In the genomic region with DNA sequence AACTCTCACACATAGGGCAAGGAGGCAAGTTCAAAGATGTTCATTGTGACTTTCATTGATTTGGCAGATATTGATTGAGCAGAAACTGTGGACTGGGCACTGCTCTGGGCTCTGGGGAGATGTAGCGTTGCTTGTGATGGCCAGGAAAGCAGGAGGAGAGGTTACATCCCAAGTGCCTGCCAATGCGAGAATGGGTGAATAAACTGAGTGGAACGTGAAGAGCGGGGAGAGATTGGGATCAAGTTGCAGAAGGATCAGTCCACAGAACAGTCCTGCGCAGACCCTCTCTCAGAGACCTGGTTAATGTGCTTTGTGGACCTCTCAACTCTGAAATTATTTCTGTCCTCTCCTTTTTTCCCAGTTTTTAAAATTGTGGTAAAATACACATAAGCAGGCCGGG, we compare ENCODE assay signal across 9 cellular contexts.
"Had no signal": no experiment of that assay in that cellular context is flagged by ENCODE, and none has a peak within 500 bp of the region (broad histone marks: within the 10 kb centered on the region; RNA-seq: fewer than 3 reads in every experiment).

No MANE protein-coding gene starts in this region.

- FAIRE-seq: H1, H54, K562 had no signal

- DNase-seq: H9, HCEC 1CT, IMR-90, KG1 had no signal

- H2AFZ ChIP-seq: GM23338 had no signal

- ATAC-seq: GM23338, K562 had no signal

- H3K4me3 ChIP-seq: GM23338, K562 had no signal

- H3K4me2 ChIP-seq: GM23338 had no signal

- H3K27ac ChIP-seq: HL-60 had no signal
